8 cellular contexts compared by ENCODE assay signal in the genomic region with DNA sequence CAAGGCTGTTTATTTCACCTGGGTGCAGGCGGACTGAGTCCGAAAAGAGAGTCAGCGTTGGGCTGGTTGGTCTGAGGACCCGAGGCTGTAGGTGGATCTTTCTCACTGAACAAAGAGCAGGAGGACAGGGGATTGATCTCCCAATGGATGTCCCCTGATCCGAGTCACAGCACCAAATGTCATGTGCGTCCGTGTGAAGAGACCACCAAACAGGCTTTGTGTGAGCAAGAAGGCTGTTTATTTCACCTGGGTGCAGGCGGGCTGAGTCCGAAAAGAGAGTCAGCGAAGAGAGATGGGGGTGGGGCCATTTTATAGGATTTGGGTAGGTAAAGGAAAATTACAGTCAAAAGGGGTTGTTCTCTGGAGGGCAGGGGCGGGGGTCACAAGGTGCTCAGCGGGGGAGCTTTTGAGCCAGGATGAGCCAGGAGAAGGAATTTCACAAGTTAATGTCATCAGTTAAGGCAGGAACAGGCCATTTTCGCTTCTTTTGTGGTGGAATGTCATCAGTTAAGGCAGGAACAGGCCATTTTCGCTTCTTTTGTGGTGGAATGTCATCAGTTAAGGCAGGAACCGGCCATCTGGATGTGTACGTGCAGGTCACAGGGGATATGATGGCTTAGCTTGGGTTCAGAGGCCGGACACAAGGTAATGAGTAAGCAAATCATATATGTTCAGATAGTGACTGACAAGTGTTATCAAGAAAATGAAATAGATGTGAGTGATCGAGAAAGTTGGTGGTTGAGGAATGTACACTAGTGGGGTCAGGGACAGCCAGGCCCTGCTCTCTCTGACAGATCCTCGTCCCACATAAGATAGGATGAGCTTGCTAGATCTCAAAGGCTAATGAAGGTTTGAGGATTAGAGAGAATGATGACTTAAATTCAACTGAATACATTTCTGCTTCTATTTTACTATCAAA.
DNase-seq lines count a peak whose midpoint lies in the region; TF ChIP-seq lines count a peak whose summit lies in the region.
"Not testable (repeated sequence)": the region's sequence is repeated elsewhere in the genome, so short reads cannot be mapped to it uniquely, and the experiment has no call there.

No MANE protein-coding gene starts in this region.

- not testable (repeated sequence) for BruUV-seq in mammary epithelial cell (replicated peaks; lab: Mats Ljungman, UMichigan)

- in situ Hi-C loops in mammary epithelial cell (cut with MboI; ENCODE audit: low sequenced_read_pairs in 2 of 2) = not testable (repeated sequence)

- DNase-seq in ELF-1 (ENCODE audit: low read depth, low spot score) (peak; percentile 85), islet precursor cell (peak; percentile 83)
- DNase-seq in mammary epithelial cell; glutamatergic neuron; neural crest cell (ENCODE audit: low read depth, low spot score); type B pancreatic cell (ENCODE audit: extremely low spot score, unreplicated experiment): not testable (repeated sequence)

- not testable (repeated sequence) for H3K79me2 ChIP-seq in mammary epithelial cell (ENCODE audit: insufficient read depth, low read length)

- WGBS in mammary epithelial cell (ENCODE audit: low coverage, missing lambda C conversion rate) = 82% methylated on average over 12 of the region's 19 CpGs

- H3K9me3 Mint-ChIP-seq in glutamatergic neuron (ENCODE audit: unreplicated experiment); neural crest cell; type B pancreatic cell: not testable (repeated sequence)

- peak overlapping the region; percentile 82 for H3K4me3 ChIP-seq in HUES6 (ENCODE audit: low read depth, low read length)
- not testable (repeated sequence) for H3K4me3 ChIP-seq in mammary epithelial cell (replicated peaks in 1 of 3; ENCODE audit: insufficient read depth in 1 of 3, low read depth in 2 of 3, low read length in 3 of 3)
- H3K4me3 ChIP-seq in iPS-11a (ENCODE audit: low read depth, low read length) = peak overlapping the region; percentile 45

- H3K36me3 ChIP-seq in HUES6 (ENCODE audit: control insufficient read depth, insufficient read depth, low read length); mammary epithelial cell (ENCODE audit: insufficient read depth, low read length): not testable (repeated sequence)

- intact Hi-C loops in mammary epithelial cell (cut with micrococcal nuclease) = not testable (repeated sequence)

- H3K4me3 Mint-ChIP-seq in glutamatergic neuron (ENCODE audit: unreplicated experiment) (peak overlapping the region; percentile 78), type B pancreatic cell (peak overlapping the region; percentile 53)
- H3K4me3 Mint-ChIP-seq in neural crest cell = not testable (repeated sequence)

- not testable (repeated sequence) for H3K9me3 ChIP-seq in HUES6 (ENCODE audit: control insufficient read depth, insufficient read depth, low read depth, low read length); mammary epithelial cell (replicated peaks; ENCODE audit: insufficient read depth, low read length)

- not testable (repeated sequence) for H3K27me3 Mint-ChIP-seq in glutamatergic neuron (ENCODE audit: unreplicated experiment); neural crest cell (ENCODE audit: low read depth); type B pancreatic cell

- CTCF ChIA-PET in mammary epithelial cell (lab: Charles Lee; ENCODE audit: low non-redundant PET) = not testable (repeated sequence)

- H3K27ac ChIP-seq in HUES6 (ENCODE audit: low read depth, low read length) = peak overlapping the region; percentile 99
- not testable (repeated sequence) for H3K27ac ChIP-seq in mammary epithelial cell (ENCODE audit: insufficient read depth, low read depth, low read length)

- H3K27ac Mint-ChIP-seq in glutamatergic neuron (ENCODE audit: unreplicated experiment); type B pancreatic cell: not testable (repeated sequence)
- H3K27ac Mint-ChIP-seq in neural crest cell (ENCODE audit: unreplicated experiment) = peak overlapping the region; percentile 68

- not testable (repeated sequence) for H3K4me1 Mint-ChIP-seq in glutamatergic neuron (ENCODE audit: low read depth, unreplicated experiment); neural crest cell; type B pancreatic cell (ENCODE audit: unreplicated experiment)

- not testable (repeated sequence) for H3K4me2 ChIP-seq in mammary epithelial cell (ENCODE audit: insufficient read depth, low read depth, low read length)

- not testable (repeated sequence) for H3K36me3 Mint-ChIP-seq in glutamatergic neuron (ENCODE audit: unreplicated experiment); neural crest cell (ENCODE audit: low read depth); type B pancreatic cell

- H3K4me1 ChIP-seq in HUES6 (ENCODE audit: control insufficient read depth, insufficient read depth, low read length) (peaks cover 44% of the 10 kb centered on the region), mammary epithelial cell (ENCODE audit: insufficient read depth, low read length) (peaks cover 10% of the 10 kb centered on the region)

- H3K9ac ChIP-seq in HUES6 (ENCODE audit: low read length) = peak overlapping the region; percentile 99
- not testable (repeated sequence) for H3K9ac ChIP-seq in mammary epithelial cell (ENCODE audit: insufficient read depth, low read length)

- peak overlapping the region; percentile 39 for H2AFZ ChIP-seq in mammary epithelial cell (ENCODE audit: low read depth, low read length)

- dilution Hi-C loops in mammary epithelial cell (cut with HindIII; ENCODE audit: low sequenced_read_pairs) = not testable (repeated sequence)

- not testable (repeated sequence) for H4K20me1 ChIP-seq in mammary epithelial cell (ENCODE audit: insufficient read depth, low read length)

- H3K27me3 ChIP-seq in HUES6 (ENCODE audit: control insufficient read depth, insufficient read depth, low read length); mammary epithelial cell (ENCODE audit: insufficient read depth, low read length): not testable (repeated sequence)

- not testable (repeated sequence) for TF ChIP-seq CTCF in mammary epithelial cell (conservative IDR thresholded peaks at IDR 0.05 in 1 of 2, IDR thresholded peaks at IDR 0.05 in 1 of 2; ENCODE audit: extremely low read depth in 1 of 2, insufficient read depth in 1 of 2, low read depth in 1 of 2, low read length in 2 of 2); glutamatergic neuron (IDR thresholded peaks at IDR 0.05; ENCODE audit: partially characterized antibody, unreplicated experiment); neural crest cell (conservative IDR thresholded peaks at IDR 0.05); type B pancreatic cell (conservative IDR thresholded peaks at IDR 0.05)
